Comparison of ENCODE assay signal across 25 cellular contexts in genomic region chr10:23013581-23014335, GRCh38.
A peak's percentile ranks its signal among the peaks of the same experiment; 100 is the strongest.
DNase-seq lines count a peak whose midpoint lies in the region; ATAC-seq and TF ChIP-seq lines count a peak whose summit lies in the region.
"Had no signal": no experiment of that assay in that cellular context is flagged by ENCODE, and none has a peak within 500 bp of the region (broad histone marks: within the 10 kb centered on the region; RNA-seq: fewer than 3 reads in every experiment).

No MANE protein-coding gene starts in this region.

- H3K27ac ChIP-seq in dorsolateral prefrontal cortex (peak overlapping the region in 56 of 59 donors; percentile 10 to 95 (median 77)), temporal lobe (ENCODE audit: low read depth, low read length) (peak overlapping the region; percentile 88)
- H3K27ac ChIP-seq: BLaER1 treated with 17β-estradiol and CSF1 and Interleukin-3, amounts not matched to agents 10 nM and 100 nM; HL-60; RWPE1 had no signal

- peak in 1 of 56 donors; percentile 14 for TF ChIP-seq CTCF in dorsolateral prefrontal cortex (IDR thresholded peaks at IDR 0.05 in 54 of 56, conservative IDR thresholded peaks at IDR 0.05 in 2 of 56; ENCODE audit: low read depth in 1 of 56, partially characterized antibody in 56 of 56)

- ATAC-seq in GM19463 (IDR thresholded peaks at IDR 0.05; ENCODE audit: unreplicated experiment): no peak
- ATAC-seq: GM23338 had no signal

- H3K4me3 ChIP-seq in dorsolateral prefrontal cortex: peak overlapping the region in 3 of 59 donors; percentile 5 to 35 (median 9)
- H3K4me3 ChIP-seq: BLaER1 treated with 17β-estradiol and CSF1 and Interleukin-3, amounts not matched to agents 10 nM and 100 nM; GM23338 had no signal

- no peaks in the 10 kb centered on the region for H3K27me3 ChIP-seq in dorsolateral prefrontal cortex
- H3K27me3 ChIP-seq: BLaER1 treated with 17β-estradiol and CSF1 and Interleukin-3, amounts not matched to agents 10 nM and 100 nM had no signal

- DNase-seq in SK-MEL-5 (ENCODE audit: low read depth, low spot score): peak; percentile 92
- DNase-seq in dorsolateral prefrontal cortex: no peak
- peak; percentile 69 for DNase-seq in medulla oblongata (ENCODE audit: extremely low spot score)
- DNase-seq in stimulated activated CD4-positive, alpha-beta T cell treated with anti-CD3 and anti-CD28 coated beads, Interleukin-15, amount 100 ng/mL, for 24 hours: no peak
- DNase-seq in ureter (ENCODE audit: low spot score): no peak
- DNase-seq: CD4-positive, alpha-beta T cell; COR-L47; DMS53; H9; HFFc6; NCI-H1092 treated with DMSO at 0.1 percent for 48 hours; NCI-H1436; NCI-H187; NCI-H2081 treated with DMSO at 0.1 percent for 48 hours; NCI-H2171; NCI-H226; NCI-H510A; NCI-H69; SHP77 had no signal

- intact Hi-C loops in dorsolateral prefrontal cortex (cut with DNase I): no loop called here

- in situ Hi-C loops in SK-MEL-5 (cut with HindIII; ENCODE audit: low pct_unique_long_range_greater_than_20kb, low sequenced_read_pairs): no loop called here

Comparison
In these comparisons a context has a peak if more than half of its experiments do, and no peak if none do; other contexts are left out.
1. DNase-seq: peak in SK-MEL-5 (single experiment) and medulla oblongata (single experiment); none in dorsolateral prefrontal cortex (0 of 10), stimulated activated CD4-positive, alpha-beta T cell treated with anti-CD3 and anti-CD28 coated beads, Interleukin-15, amount 100 ng/mL, for 24 hours (single experiment) and ureter (single experiment).